In the genomic region with DNA sequence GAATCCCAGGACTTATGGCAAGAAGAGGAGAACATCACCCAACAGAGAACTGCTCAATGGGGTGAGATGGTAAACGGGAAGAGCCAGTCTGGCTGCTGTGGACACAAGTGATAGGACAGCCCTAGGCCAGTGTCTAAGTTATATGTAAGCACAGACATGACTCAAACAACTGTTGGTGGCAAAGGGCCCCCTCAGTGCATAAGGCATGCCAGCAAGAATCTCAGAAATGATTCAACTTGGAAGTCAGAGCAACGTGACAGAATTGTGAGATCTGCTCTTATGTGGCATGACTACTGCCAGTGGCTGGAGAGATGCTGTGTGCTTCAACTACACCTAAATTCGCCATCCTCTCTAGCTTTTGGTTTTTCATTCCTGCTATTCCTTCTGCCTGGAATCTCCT, we compare ENCODE assay signal across 17 cellular contexts. TPM values are rescaled to one million over a fixed set of nuclear protein-coding genes. Genes with fewer than 3 reads are reported as not detected.
A peak's percentile ranks its signal among the peaks of the same experiment; 100 is the strongest.
DNase-seq lines count a peak whose midpoint lies in the region; TF ChIP-seq lines count a peak whose summit lies in the region.
"Had no signal": no experiment of that assay in that cellular context is flagged by ENCODE, and none has a peak within 500 bp of the region (broad histone marks: within the 10 kb centered on the region; RNA-seq: fewer than 3 reads in every experiment).

No MANE protein-coding gene starts in this region.

- no peak for TF ChIP-seq CTCF in BE2C (IDR thresholded peaks at IDR 0.05; ENCODE audit: low read depth, low read length)

- no peaks in the 10 kb centered on the region for H3K36me3 ChIP-seq in BE2C

- no peak overlapping the region for H3K4me3 ChIP-seq in BE2C (ENCODE audit: low read depth, low read length)

- H3K4me1 ChIP-seq in BE2C: no peaks in the 10 kb centered on the region

- DNase-seq in A172 (ENCODE audit: low spot score) (peak; percentile 39), HK-2 (ENCODE audit: unreplicated experiment) (peak; percentile 66), amniotic epithelial cell (ENCODE audit: low read depth) (peak; percentile 35), iris pigment epithelial cell (ENCODE audit: low read depth) (peak; percentile 57), C1 segment of cervical spinal cord (lab: John Stamatoyannopoulos, UW) (no peak), putamen (ENCODE audit: low spot score) (no peak), NCI-H1105 treated with DMSO at 0.1 percent for 48 hours (lab: John Stamatoyannopoulos, UW) (no peak), BE2C (no peak)
- DNase-seq: activated CD4-positive, alpha-beta T cell treated with anti-CD3 and anti-CD28 coated beads for 48 hours; activated naive CD8-positive, alpha-beta T cell treated with anti-CD3 and anti-CD28 coated beads, Interleukin-2, amount 10 ng/mL, durations not matched to agents 7 days and 5 days; COR-L47; erythroblast; hypothalamus; left ventricle myocardium superior; posterior cingulate gyrus; Right ventricle myocardium superior had no signal

- H3K27me3 ChIP-seq in BE2C: peaks cover 11% of the 10 kb centered on the region

- H3K9me3 ChIP-seq in BE2C: no peaks in the 10 kb centered on the region

RNA-seq across cellular contexts. Expression of gene SLN, which starts 7.4 kb away (rescaled TPM):
- not detected in 2 replicates for total RNA-seq in A172 (2014; rRNA removed; shearing (Covaris generic))
- polyA plus RNA-seq in BE2C (2012; ENCODE audit: insufficient read depth, insufficient read length, low read depth): not detected
- total RNA-seq: activated naive CD8-positive, alpha-beta T cell treated with anti-CD3 and anti-CD28 coated beads, Interleukin-2, amount 10 ng/mL, durations not matched to agents 7 days and 5 days; chondrocyte had no signal

Comparison
In these comparisons a context has a peak if more than half of its experiments do, and no peak if none do; other contexts are left out.
1. DNase-seq: peak in A172 (single experiment), HK-2 (single experiment), amniotic epithelial cell (single experiment) and iris pigment epithelial cell (single experiment); none in C1 segment of cervical spinal cord (0 of 14), putamen (single experiment), NCI-H1105 treated with DMSO at 0.1 percent for 48 hours (single experiment) and BE2C (single experiment).